16 cellular contexts compared by ENCODE assay signal in the genomic region with DNA sequence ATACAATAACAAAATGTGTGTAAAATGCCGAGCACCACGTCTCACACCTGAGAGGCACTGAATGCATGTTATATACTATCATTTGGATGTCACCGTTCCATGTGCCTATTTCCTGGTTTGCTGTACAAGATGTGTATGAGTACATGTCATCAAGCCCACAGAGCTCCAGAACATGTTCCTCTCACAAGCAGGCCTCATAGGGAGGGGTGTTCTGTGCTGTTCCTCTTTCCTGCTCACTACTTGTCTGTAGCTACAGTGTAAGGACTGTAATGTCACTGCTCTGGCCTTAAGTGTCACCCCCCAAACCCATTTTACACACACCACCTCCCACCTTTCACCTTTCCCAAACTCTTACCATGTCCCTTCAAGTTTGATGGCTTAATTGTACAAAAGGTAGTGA. TPM values are rescaled to one million over a fixed set of nuclear protein-coding genes. Genes with fewer than 3 reads are reported as not detected.
A peak's percentile ranks its signal among the peaks of the same experiment; 100 is the strongest.
DNase-seq lines count a peak whose midpoint lies in the region; ATAC-seq and TF ChIP-seq lines count a peak whose summit lies in the region.
"Had no signal": no experiment of that assay in that cellular context is flagged by ENCODE, and none has a peak within 500 bp of the region (broad histone marks: within the 10 kb centered on the region; RNA-seq: fewer than 3 reads in every experiment).

No MANE protein-coding gene starts in this region.

- H3K36me3 Mint-ChIP-seq in CD4-positive, CD25-positive, alpha-beta regulatory T cell = peaks cover 5% of the 10 kb centered on the region
- H3K36me3 Mint-ChIP-seq: natural killer cell treated with Interleukin-12 subunit alpha and Interleukin-12 subunit beta and Interleukin-15 and Interleukin-18, amount 100 ng/mL, for 72 hours had no signal

- intact Hi-C loops in lower lobe of right lung (cut with DNase I) = no loop called here

- peaks cover 0 to 65% (median 28%) of the 10 kb centered on the region in 4 donors for H3K4me1 Mint-ChIP-seq in CD4-positive, CD25-positive, alpha-beta regulatory T cell

- no peak for DNase-seq in CD4-positive, CD25-positive, alpha-beta regulatory T cell
- DNase-seq in KBM-7 (peak; percentile 0), SKM-1 (lab: John Stamatoyannopoulos, UW; ENCODE audit: unreplicated experiment) (peak; percentile 68), lower lobe of right lung (no peak), LoVo (ENCODE audit: low spot score) (no peak), KG1 (lab: John Stamatoyannopoulos, UW) (no peak), COLO829 (ENCODE audit: low spot score) (no peak)
- DNase-seq: activated T-cell treated with anti-CD3 and anti-CD28 coated beads, Interleukin-2, amount 50 U/mL, for 72 hours; anterior cingulate cortex; esophagus squamous epithelium; heart right ventricle; NCI-H69 had no signal

- no peaks in the 10 kb centered on the region for H3K27me3 ChIP-seq in CD4-positive, CD25-positive, alpha-beta regulatory T cell (ENCODE audit: control insufficient read depth, insufficient read depth, low read length)
- H3K27me3 ChIP-seq in lower lobe of right lung (ENCODE audit: low read depth) = no peaks in the 10 kb centered on the region
- H3K27me3 ChIP-seq: esophagus squamous epithelium had no signal

- H3K9me3 ChIP-seq in CD4-positive, CD25-positive, alpha-beta regulatory T cell (ENCODE audit: control insufficient read depth in 2 of 2, low read length in 2 of 2) = no peaks in the 10 kb centered on the region
- H3K9me3 ChIP-seq in lower lobe of right lung = no peaks in the 10 kb centered on the region
- H3K9me3 ChIP-seq: esophagus squamous epithelium, heart right ventricle had no signal

- H3K27ac Mint-ChIP-seq in CD4-positive, CD25-positive, alpha-beta regulatory T cell = peak overlapping the region; percentile 22 to 46 (median 30)
- H3K27ac Mint-ChIP-seq: activated T-cell treated with anti-CD3 and anti-CD28 coated beads, Interleukin-2, amount 50 U/mL, for 72 hours; natural killer cell treated with Interleukin-12 subunit alpha and Interleukin-12 subunit beta and Interleukin-15 and Interleukin-18, amount 100 ng/mL, for 72 hours had no signal

- H3K36me3 ChIP-seq in CD4-positive, CD25-positive, alpha-beta regulatory T cell (ENCODE audit: control insufficient read depth, insufficient read depth, low read length) = no peaks in the 10 kb centered on the region
- no peaks in the 10 kb centered on the region for H3K36me3 ChIP-seq in lower lobe of right lung
- H3K36me3 ChIP-seq: esophagus squamous epithelium, heart right ventricle had no signal

- H3K4me3 Mint-ChIP-seq in CD4-positive, CD25-positive, alpha-beta regulatory T cell = peak overlapping the region; percentile 7 to 97 (median 92)
- H3K4me3 Mint-ChIP-seq: natural killer cell treated with Interleukin-12 subunit alpha and Interleukin-12 subunit beta and Interleukin-15 and Interleukin-18, amount 100 ng/mL, for 72 hours had no signal

- H3K4me1 ChIP-seq in CD4-positive, CD25-positive, alpha-beta regulatory T cell (ENCODE audit: control insufficient read depth, insufficient read depth, low read length, poor library complexity, severe bottlenecking) = peaks cover 8% of the 10 kb centered on the region
- no peaks in the 10 kb centered on the region for H3K4me1 ChIP-seq in lower lobe of right lung
- H3K4me1 ChIP-seq: esophagus squamous epithelium, heart right ventricle had no signal

- peaks cover 8% of the 10 kb centered on the region for H3K27me3 Mint-ChIP-seq in CD4-positive, CD25-positive, alpha-beta regulatory T cell

- H3K9me3 Mint-ChIP-seq in CD4-positive, CD25-positive, alpha-beta regulatory T cell = peaks cover 0 to 2% (median 0%) of the 10 kb centered on the region in 7 donors

- no peak overlapping the region for H3K27ac ChIP-seq in CD4-positive, CD25-positive, alpha-beta regulatory T cell (ENCODE audit: insufficient read depth, low read length, poor library complexity, severe bottlenecking)
- H3K27ac ChIP-seq in lower lobe of right lung = no peak overlapping the region
- H3K27ac ChIP-seq: esophagus squamous epithelium, heart right ventricle had no signal

- peak overlapping the region; percentile 73 for H3K4me3 ChIP-seq in CD4-positive, CD25-positive, alpha-beta regulatory T cell (ENCODE audit: low read depth, low read length)
- H3K4me3 ChIP-seq in lower lobe of right lung = no peak overlapping the region
- H3K4me3 ChIP-seq: esophagus squamous epithelium, heart right ventricle had no signal

- TF ChIP-seq CTCF in lower lobe of right lung (IDR thresholded peaks at IDR 0.05) = no peak

- ATAC-seq in CD4-positive, CD25-positive, alpha-beta regulatory T cell (ENCODE audit: low read depth in 2 of 2) = peak in 1 of 2 donors; percentile 30
- ATAC-seq in lower lobe of right lung = peak; percentile 42 to 67
- ATAC-seq in HG03378 (IDR thresholded peaks at IDR 0.05; ENCODE audit: unreplicated experiment) = no peak
- ATAC-seq: activated CD4-positive, CD25-positive, alpha-beta regulatory T cell treated with anti-CD3 and anti-CD28 coated beads, Interleukin-2, amount 50 U/mL, for 24 hours; activated T-cell treated with anti-CD3 and anti-CD28 coated beads, Interleukin-2, amount 50 U/mL, for 72 hours; natural killer cell treated with Interleukin-12 subunit alpha and Interleukin-12 subunit beta and Interleukin-15 and Interleukin-18, amount 100 ng/mL, for 72 hours had no signal

- in situ Hi-C loops in KBM-7 (cut with MboI; ENCODE audit: low pct_unique_long_range_greater_than_20kb, low sequenced_read_pairs) = no loop called here

RNA-seq across cellular contexts. Expression of a gene that starts 1.8 kb away (rescaled TPM):
- 10.1 TPM for total RNA-seq in CD4-positive, CD25-positive, alpha-beta regulatory T cell
- 1 to 10 TPM in 3 of 4 donors, under 1 TPM in 1; 0.82 to 4.4 (median 2.8) TPM for polyA plus RNA-seq in CD4-positive, CD25-positive, alpha-beta regulatory T cell
- 57.3 TPM for total RNA-seq in lower lobe of right lung
- total RNA-seq: pulmonary artery endothelial cell had no signal

Comparison
In these comparisons a context has a peak if more than half of its experiments do, and no peak if none do; other contexts are left out.
1. DNase-seq: peak in KBM-7 (single experiment) and SKM-1 (single experiment); none in CD4-positive, CD25-positive, alpha-beta regulatory T cell (0 of 3), lower lobe of right lung (single experiment), LoVo (single experiment), KG1 (single experiment) and COLO829 (single experiment).